In genomic region chr17:1515640-1516402, GRCh38 we compare ENCODE assay signal across 8 cellular contexts. TPM values are rescaled to one million over a fixed set of nuclear protein-coding genes. Genes with fewer than 3 reads are reported as not detected.
A peak's percentile ranks its signal among the peaks of the same experiment; 100 is the strongest.
DNase-seq lines count a peak whose midpoint lies in the region; ATAC-seq, FAIRE-seq and TF ChIP-seq lines count a peak whose summit lies in the region.

No MANE protein-coding gene starts in this region.

- peaks cover 25% of the 10 kb centered on the region for H3K36me3 Mint-ChIP-seq in activated CD8-positive, alpha-beta T cell treated with anti-CD3 and anti-CD28 coated beads, Interleukin-2, amount 10 ng/mL, durations not matched to agents 7 days and 5 days (ENCODE audit: low read depth)

- H3K9me3 Mint-ChIP-seq in activated CD8-positive, alpha-beta T cell treated with anti-CD3 and anti-CD28 coated beads, Interleukin-2, amount 10 ng/mL, durations not matched to agents 7 days and 5 days (ENCODE audit: insufficient read depth): no peaks in the 10 kb centered on the region

- no peak overlapping the region for H4K8ac ChIP-seq in mesendoderm (ENCODE audit: low read depth, low read length)

- no peak overlapping the region for H2BK15ac ChIP-seq in mesendoderm (replicated peaks; ENCODE audit: low read depth)

- peaks cover 19% of the 10 kb centered on the region for H3F3A ChIP-seq in DOHH2 (ENCODE audit: control insufficient read depth, insufficient read depth)

- H2AK5ac ChIP-seq in mesendoderm (ENCODE audit: low read length): no peak overlapping the region

- H3K27ac ChIP-seq in DOHH2 (ENCODE audit: low read depth, low read length): peak overlapping the region; percentile 10
- H3K27ac ChIP-seq in HEK293 (ENCODE audit: extremely low read depth, low read depth, low read length): peak overlapping the region; percentile 50; the same call in 1 of the 2 replicates
- H3K27ac ChIP-seq in mesendoderm (ENCODE audit: low read depth, low read length): no peak overlapping the region
- peak overlapping the region; percentile 90 for H3K27ac ChIP-seq in stomach smooth muscle (ENCODE audit: low read length)

- H3K27me3 ChIP-seq in DOHH2 (ENCODE audit: control insufficient read depth, low read length) (no peaks in the 10 kb centered on the region), mesendoderm (ENCODE audit: insufficient read depth, low read length, poor library complexity) (no peaks in the 10 kb centered on the region), stomach smooth muscle (ENCODE audit: control insufficient read depth in 1 of 2, insufficient read depth in 2 of 2, low read length in 2 of 2) (no peaks in the 10 kb centered on the region)

- no peak overlapping the region for H3K18ac ChIP-seq in mesendoderm (ENCODE audit: low read length)

- peak overlapping the region; percentile 86 for H3K27ac Mint-ChIP-seq in activated CD8-positive, alpha-beta T cell treated with anti-CD3 and anti-CD28 coated beads, Interleukin-2, amount 10 ng/mL, durations not matched to agents 7 days and 5 days

- POLR2A ChIA-PET in HEK293 (lab: Yijun Ruan, JAX): interaction anchor here (0.6 to 2.5 kb wide), 39 partner anchors 9 to 312 kb away, joined by 3 to 24 read pairs (median 5); partner anchors contain the start of genes CRK, MYO1C, PITPNA and SLC43A2
- POLR2A ChIA-PET in activated CD8-positive, alpha-beta T cell treated with anti-CD3 and anti-CD28 coated beads, Interleukin-2, amount 10 ng/mL, durations not matched to agents 7 days and 5 days (lab: Charles Lee): interaction anchor here (0.7 to 2.7 kb wide), 19 partner anchors 10 to 313 kb away, joined by 3 to 21 read pairs (median 5); partner anchors contain the start of genes CRK, MYO1C, PITPNA and YWHAE

- TF ChIP-seq CTCF in DOHH2 (IDR thresholded peaks at IDR 0.05; ENCODE audit: low read depth, low read length, poor library complexity, severe bottlenecking): peak; percentile 72
- TF ChIP-seq CTCF in HEK293 (tag by site-specific recombination; IDR thresholded peaks at IDR 0.05): peak; percentile 57

- H3K4me2 ChIP-seq in DOHH2 (ENCODE audit: low read length) (peak overlapping the region; percentile 96), mesendoderm (ENCODE audit: low read length) (peak overlapping the region; percentile 91)

- H3K9me3 ChIP-seq in DOHH2 (ENCODE audit: control insufficient read depth, insufficient read depth, low read length): no peaks in the 10 kb centered on the region
- H3K9me3 ChIP-seq in HEK293 (ENCODE audit: control insufficient read depth, insufficient read depth, low read depth, low read length): no peaks in the 10 kb centered on the region
- no peaks in the 10 kb centered on the region for H3K9me3 ChIP-seq in stomach smooth muscle (ENCODE audit: control insufficient read depth in 2 of 2, low read length in 2 of 2)

- H3K79me2 ChIP-seq in DOHH2 (ENCODE audit: control insufficient read depth, low read length): peaks cover 39% of the 10 kb centered on the region
- H3K79me2 ChIP-seq in mesendoderm (ENCODE audit: control insufficient read depth, insufficient read depth, low read length): no peaks in the 10 kb centered on the region

- CTCF ChIA-PET in HEK293 (lab: Yijun Ruan, JAX): interaction anchor here (0.6 to 3.0 kb wide), 26 partner anchors 10 to 256 kb away, joined by 3 to 39 read pairs (median 5); partner anchors contain the start of gene TRARG1
- CTCF ChIA-PET in activated CD8-positive, alpha-beta T cell treated with anti-CD3 and anti-CD28 coated beads, Interleukin-2, amount 10 ng/mL, durations not matched to agents 7 days and 5 days (lab: Charles Lee): interaction anchor here (0.7 to 6.5 kb wide), 37 partner anchors 10 to 393 kb away, joined by 3 to 143 read pairs (median 4); partner anchors contain the start of genes MYO1C, PITPNA, SLC43A2 and YWHAE

- peak; percentile 80 for FAIRE-seq in endometrium (lab: Jason Lieb, UNC)

- H3K4ac ChIP-seq in mesendoderm (ENCODE audit: low read depth, low read length): no peak overlapping the region

- WGBS in mesendoderm (ENCODE audit: extremely low coverage, insufficient coverage, low lambda C conversion rate): no CpG with 5 or more reads among the region's 32 CpGs

- H2BK5ac ChIP-seq in mesendoderm (ENCODE audit: low read length): no peak overlapping the region

- H2BK120ac ChIP-seq in mesendoderm (ENCODE audit: low read depth, low read length): no peak overlapping the region

- H4K5ac ChIP-seq in mesendoderm (ENCODE audit: low read length): no peak overlapping the region

- H3K56ac ChIP-seq in mesendoderm (ENCODE audit: low read length): peak overlapping the region; percentile 85

- H3K9me2 ChIP-seq in DOHH2 (replicated peaks; ENCODE audit: control insufficient read depth, low read length): no peaks in the 10 kb centered on the region

- H3K23ac ChIP-seq in mesendoderm (ENCODE audit: low read length): no peak overlapping the region

- peaks cover 22% of the 10 kb centered on the region for H3K4me1 Mint-ChIP-seq in activated CD8-positive, alpha-beta T cell treated with anti-CD3 and anti-CD28 coated beads, Interleukin-2, amount 10 ng/mL, durations not matched to agents 7 days and 5 days (ENCODE audit: low read depth)

- H3K4me1 ChIP-seq in DOHH2 (ENCODE audit: control insufficient read depth, low read length) (peaks cover 16% of the 10 kb centered on the region), HEK293 (ENCODE audit: control insufficient read depth, insufficient read depth, low read length) (no peaks in the 10 kb centered on the region), mesendoderm (ENCODE audit: control insufficient read depth, low read depth, low read length) (peaks cover 1% of the 10 kb centered on the region), stomach smooth muscle (ENCODE audit: control insufficient read depth, insufficient read depth, low read length) (peaks cover 53% of the 10 kb centered on the region)

- H3K4me3 ChIP-seq in DOHH2 (ENCODE audit: low read length): peak overlapping the region; percentile 89
- H3K4me3 ChIP-seq in HEK293 (ENCODE audit: low read depth, low read length): peak overlapping the region; percentile 96
- H3K4me3 ChIP-seq in mesendoderm (ENCODE audit: low read length): peak overlapping the region; percentile 74
- peak overlapping the region; percentile 94 for H3K4me3 ChIP-seq in stomach smooth muscle (ENCODE audit: low read length in 2 of 2)

- peak; percentile 22 for ATAC-seq in activated CD8-positive, alpha-beta T cell treated with anti-CD3 and anti-CD28 coated beads, Interleukin-2, amount 10 ng/mL, durations not matched to agents 7 days and 5 days
- no peak for ATAC-seq in HG03354 (IDR thresholded peaks at IDR 0.05; ENCODE audit: poor library complexity, severe bottlenecking, unreplicated experiment)

- H3K36me3 ChIP-seq in DOHH2 (ENCODE audit: control insufficient read depth, low read length) (peaks cover 22% of the 10 kb centered on the region), HEK293 (ENCODE audit: control insufficient read depth in 2 of 2, insufficient read depth in 1 of 2, low read length in 2 of 2) (peaks cover 9 to 64% of the 10 kb centered on the region in 2 experiments; a peak in 2 of 3 replicates), mesendoderm (ENCODE audit: control insufficient read depth, insufficient read depth, low read length) (no peaks in the 10 kb centered on the region), stomach smooth muscle (ENCODE audit: control insufficient read depth in 2 of 2, insufficient read depth in 2 of 2, low read length in 2 of 2) (peaks cover 17 to 21% of the 10 kb centered on the region in 2 donors)

- H3K9ac ChIP-seq in mesendoderm (ENCODE audit: low read length) (peak overlapping the region; percentile 80), stomach smooth muscle (ENCODE audit: low read length in 2 of 2) (peak overlapping the region; percentile 86 to 87)

- DNase-seq in NCI-H460 (ENCODE audit: extremely low read depth, low read depth) (peak; percentile 75), mesendoderm (peak; percentile 93)
- DNase-seq in activated CD8-positive, alpha-beta T cell treated with anti-CD3 and anti-CD28 coated beads, Interleukin-2, amount 10 ng/mL, durations not matched to agents 7 days and 5 days: peak; percentile 79

- H4K20me1 ChIP-seq in DOHH2 (ENCODE audit: control insufficient read depth, insufficient read depth, low read depth, low read length): no peaks in the 10 kb centered on the region

- peak overlapping the region; percentile 86 for H3K4me3 Mint-ChIP-seq in activated CD8-positive, alpha-beta T cell treated with anti-CD3 and anti-CD28 coated beads, Interleukin-2, amount 10 ng/mL, durations not matched to agents 7 days and 5 days

- H3K27me3 Mint-ChIP-seq in activated CD8-positive, alpha-beta T cell treated with anti-CD3 and anti-CD28 coated beads, Interleukin-2, amount 10 ng/mL, durations not matched to agents 7 days and 5 days (ENCODE audit: low read depth): no peaks in the 10 kb centered on the region

- H3K79me1 ChIP-seq in mesendoderm (ENCODE audit: low read length): peaks cover 2% of the 10 kb centered on the region

TF ChIP-seq in HEK293, 187 proteins besides CTCF, POLR2A, EP300 and RAD21 (continues in another document):
- no peak for TF ChIP-seq ZNF16 (tag by site-specific recombination; IDR thresholded peaks at IDR 0.05; ENCODE audit: low read depth)

RNA-seq across cellular contexts. Expression of gene INPP5K, which starts 0.6 kb away (rescaled TPM):
- total RNA-seq in NCI-H460 (2014; rRNA removed; shearing (Covaris generic)): 20.0 and 35.9 TPM in 2 replicates
- polyA plus RNA-seq in NCI-H460 (2014; cell fraction: nucleus; rRNA removed): 11.7 and 26.5 TPM in 2 replicates
- 10 to 100 TPM; 37.6 to 39.6 TPM for total RNA-seq in activated CD8-positive, alpha-beta T cell treated with anti-CD3 and anti-CD28 coated beads, Interleukin-2, amount 10 ng/mL, durations not matched to agents 7 days and 5 days
- 15.1 TPM for polyA plus RNA-seq in mesendoderm (2013, experiment 1 of 2)
- polyA plus RNA-seq in mesendoderm (2013, experiment 2 of 2): 14.1 TPM

RNA-seq across cellular contexts. Expression of gene MYO1C, which starts 23.3 kb away (rescaled TPM):
- 76.2 and 78.8 TPM in 2 replicates for total RNA-seq in NCI-H460 (2014; rRNA removed; shearing (Covaris generic))
- 55.6 and 83.3 TPM in 2 replicates for polyA plus RNA-seq in NCI-H460 (2014; cell fraction: nucleus; rRNA removed)
- 10 to 100 TPM; 18.5 to 21.8 TPM for total RNA-seq in activated CD8-positive, alpha-beta T cell treated with anti-CD3 and anti-CD28 coated beads, Interleukin-2, amount 10 ng/mL, durations not matched to agents 7 days and 5 days
- polyA plus RNA-seq in mesendoderm (2013, experiment 1 of 2): 35.2 TPM
- polyA plus RNA-seq in mesendoderm (2013, experiment 2 of 2): 36.4 TPM

RNA-seq across cellular contexts. Expression of gene PITPNA, which starts 46.8 kb away (rescaled TPM):
- total RNA-seq in NCI-H460 (2014; rRNA removed; shearing (Covaris generic)): 26.6 and 28.4 TPM in 2 replicates
- 16.2 and 26.6 TPM in 2 replicates for polyA plus RNA-seq in NCI-H460 (2014; cell fraction: nucleus; rRNA removed)
- total RNA-seq in activated CD8-positive, alpha-beta T cell treated with anti-CD3 and anti-CD28 coated beads, Interleukin-2, amount 10 ng/mL, durations not matched to agents 7 days and 5 days: 10 to 100 TPM; 44.6 to 47.3 TPM
- 51.5 TPM for polyA plus RNA-seq in mesendoderm (2013, experiment 1 of 2)
- 53.0 TPM for polyA plus RNA-seq in mesendoderm (2013, experiment 2 of 2)

RNA-seq across cellular contexts. Expression of gene CRK, which starts 59.8 kb away (rescaled TPM):
- 73.2 and 74.7 TPM in 2 replicates for total RNA-seq in NCI-H460 (2014; rRNA removed; shearing (Covaris generic))
- polyA plus RNA-seq in NCI-H460 (2014; cell fraction: nucleus; rRNA removed): 37.1 and 41.9 TPM in 2 replicates
- total RNA-seq in activated CD8-positive, alpha-beta T cell treated with anti-CD3 and anti-CD28 coated beads, Interleukin-2, amount 10 ng/mL, durations not matched to agents 7 days and 5 days: 10 to 100 TPM; 15.7 to 17.7 TPM
- 39.1 TPM for polyA plus RNA-seq in mesendoderm (2013, experiment 1 of 2)
- polyA plus RNA-seq in mesendoderm (2013, experiment 2 of 2): 39.0 TPM
